In the genomic region with DNA sequence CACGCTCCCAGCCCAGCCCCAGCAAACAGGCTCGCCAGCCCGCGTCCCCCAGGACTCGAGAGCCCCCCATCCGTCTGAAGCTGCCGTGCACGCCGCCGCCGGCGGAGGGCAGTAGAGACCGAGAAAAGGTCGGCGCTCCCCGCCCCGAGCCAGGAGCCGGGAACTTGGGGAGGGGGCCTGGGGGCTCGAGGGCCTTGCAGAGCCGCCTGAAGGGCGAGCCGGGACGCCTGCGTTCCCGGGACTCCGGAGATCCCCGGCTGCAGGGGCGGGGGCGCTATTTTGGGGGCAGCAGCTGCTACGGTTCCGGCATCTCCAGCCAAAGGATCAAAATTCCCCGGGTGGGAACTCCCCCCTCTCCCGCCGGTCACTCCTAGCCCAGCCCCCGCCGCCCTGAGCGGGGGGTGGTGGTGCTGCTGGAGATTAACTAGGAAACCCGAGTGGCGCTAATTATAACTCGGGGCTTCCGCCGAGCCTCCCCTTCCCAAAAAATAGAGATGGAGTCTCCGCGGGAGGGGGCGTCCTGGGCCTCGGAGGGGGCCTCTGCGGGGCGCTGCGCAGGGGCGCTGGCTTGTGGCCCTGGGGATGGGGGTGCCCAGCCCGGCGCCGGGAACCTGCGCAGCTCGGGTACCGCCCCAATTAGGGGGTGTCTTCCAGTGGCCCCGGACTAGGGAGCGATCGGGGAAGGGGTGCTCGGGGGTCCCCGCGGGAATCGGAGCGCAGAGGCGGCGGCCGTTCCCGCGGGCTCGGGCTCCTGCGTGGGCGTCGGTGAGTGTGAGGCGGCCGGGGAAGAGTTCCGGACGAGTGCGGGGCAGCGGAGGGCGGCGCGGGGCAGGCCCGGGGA, we compare ENCODE assay signal across 8 cellular contexts. TPM values are rescaled to one million over a fixed set of nuclear protein-coding genes. Genes with fewer than 3 reads are reported as not detected.
DNase-seq lines count a peak whose midpoint lies in the region; ATAC-seq and TF ChIP-seq lines count a peak whose summit lies in the region.

No MANE protein-coding gene starts in this region.

- H2AFZ ChIP-seq in OCI-LY3 (ENCODE audit: low read depth, low read length) (peak overlapping the region; percentile 29; the same call in 1 of the 2 replicates), hepatocyte (peak overlapping the region; percentile 66)

- peak overlapping the region; percentile 21 for H3K4me3 Mint-ChIP-seq in activated naive CD8-positive, alpha-beta T cell treated with anti-CD3 and anti-CD28 coated beads, Interleukin-2, amount 50 U/mL, for 24 hours

- peak overlapping the region; percentile 24; the same call in 1 of the 2 replicates for H3K9ac ChIP-seq in OCI-LY3 (ENCODE audit: low read length)

- H3K9me2 ChIP-seq in hepatocyte (replicated peaks; ENCODE audit: insufficient read depth): no peaks in the 10 kb centered on the region

- peaks cover 23% of the 10 kb centered on the region for H3K4me1 Mint-ChIP-seq in activated naive CD8-positive, alpha-beta T cell treated with anti-CD3 and anti-CD28 coated beads, Interleukin-2, amount 50 U/mL, for 24 hours

- DNase-seq in DMS53 (lab: John Stamatoyannopoulos, UW): peak; percentile 41
- no peak for DNase-seq in DMS53 treated with DMSO at 0.1 percent for 48 hours (lab: John Stamatoyannopoulos, UW; ENCODE audit: unreplicated experiment)
- DNase-seq in activated naive CD8-positive, alpha-beta T cell treated with anti-CD3 and anti-CD28 coated beads, Interleukin-2, amount 50 U/mL, for 24 hours: peak; percentile 76
- peak; percentile 81 for DNase-seq in hepatocyte (ENCODE audit: low spot score)
- DNase-seq in gastrocnemius medialis: peak in 1 of 2 donors; percentile 64
- no peak for DNase-seq in mesenteric fat pad (ENCODE audit: low spot score)

- no peaks in the 10 kb centered on the region for H3K36me3 Mint-ChIP-seq in activated naive CD8-positive, alpha-beta T cell treated with anti-CD3 and anti-CD28 coated beads, Interleukin-2, amount 50 U/mL, for 24 hours (ENCODE audit: low read depth)

- TF ChIP-seq POLR2A in gastrocnemius medialis (IDR thresholded peaks at IDR 0.05): peak; percentile 29 to 37

- H3K4me1 ChIP-seq in OCI-LY3 (ENCODE audit: low read length) (peaks cover 13% of the 10 kb centered on the region; the same call in 1 of the 2 replicates), hepatocyte (ENCODE audit: insufficient read depth) (peaks cover 28% of the 10 kb centered on the region), gastrocnemius medialis (peaks cover 18 to 46% of the 10 kb centered on the region in 2 donors)

- H3K79me2 ChIP-seq in OCI-LY3 (ENCODE audit: low read length) (no peaks in the 10 kb centered on the region), hepatocyte (no peaks in the 10 kb centered on the region)

- peak overlapping the region; percentile 68 for H3K4me2 ChIP-seq in OCI-LY3 (ENCODE audit: low read length)
- H3K4me2 ChIP-seq in hepatocyte: peak overlapping the region; percentile 100

- H3K27me3 ChIP-seq in OCI-LY3 (ENCODE audit: low read depth, low read length) (peaks cover 2% of the 10 kb centered on the region; the same call in 1 of the 2 replicates), hepatocyte (peaks cover 14% of the 10 kb centered on the region), gastrocnemius medialis (peaks cover 0 to 6% (median 0%) of the 10 kb centered on the region in 3 donors)

- TF ChIP-seq CTCF in OCI-LY3 (IDR thresholded peaks at IDR 0.05; ENCODE audit: low read depth, low read length) (peak; percentile 89), hepatocyte (IDR thresholded peaks at IDR 0.05; ENCODE audit: poor library complexity) (peak; percentile 96), gastrocnemius medialis (IDR thresholded peaks at IDR 0.05 in 4 of 5, conservative IDR thresholded peaks at IDR 0.05 in 1 of 5) (peak; percentile 68 to 91 (median 85))

- H3K27ac ChIP-seq in OCI-LY3 (ENCODE audit: low read length) (no peak overlapping the region), hepatocyte (no peak overlapping the region), gastrocnemius medialis (peak overlapping the region; percentile 82 to 95 (median 91))

- ATAC-seq in activated naive CD8-positive, alpha-beta T cell treated with anti-CD3 and anti-CD28 coated beads, Interleukin-2, amount 50 U/mL, for 24 hours: no peak
- ATAC-seq in gastrocnemius medialis (peak; percentile 37 to 38), GM18520 (IDR thresholded peaks at IDR 0.05; ENCODE audit: unreplicated experiment) (no peak)

- H3K9me3 Mint-ChIP-seq in activated naive CD8-positive, alpha-beta T cell treated with anti-CD3 and anti-CD28 coated beads, Interleukin-2, amount 50 U/mL, for 24 hours: no peaks in the 10 kb centered on the region

- H3K9me3 ChIP-seq in OCI-LY3 (ENCODE audit: insufficient read depth, low read length) (no peaks in the 10 kb centered on the region), hepatocyte (ENCODE audit: low read depth) (no peaks in the 10 kb centered on the region), gastrocnemius medialis (no peaks in the 10 kb centered on the region)

- no peaks in the 10 kb centered on the region for H3K36me3 ChIP-seq in OCI-LY3 (replicated peaks; ENCODE audit: low read depth, low read length)
- H3K36me3 ChIP-seq in hepatocyte (replicated peaks; ENCODE audit: insufficient read depth, low read depth): no peaks in the 10 kb centered on the region
- no peaks in the 10 kb centered on the region for H3K36me3 ChIP-seq in gastrocnemius medialis

- no peaks in the 10 kb centered on the region for H4K20me1 ChIP-seq in OCI-LY3 (ENCODE audit: insufficient read depth, low read length)
- no peaks in the 10 kb centered on the region for H4K20me1 ChIP-seq in hepatocyte (ENCODE audit: insufficient read depth, poor library complexity, severe bottlenecking)

- 2% methylated on average over 34 of the region's 83 CpGs for WGBS in hepatocyte (ENCODE audit: low lambda C conversion rate, missing lambda C conversion rate)

- H3K27me3 Mint-ChIP-seq in activated naive CD8-positive, alpha-beta T cell treated with anti-CD3 and anti-CD28 coated beads, Interleukin-2, amount 50 U/mL, for 24 hours: peaks cover 55% of the 10 kb centered on the region

- H3K4me3 ChIP-seq in OCI-LY3 (ENCODE audit: low read length): peak overlapping the region; percentile 68
- H3K4me3 ChIP-seq in hepatocyte: peak overlapping the region; percentile 78
- peak overlapping the region; percentile 67 to 90 (median 81) for H3K4me3 ChIP-seq in gastrocnemius medialis

- in situ Hi-C loops in gastrocnemius medialis (cut with MboI; ENCODE audit: low sequenced_read_pairs in 4 of 4): loop anchor here in 2 of 4 donors (5.0 kb wide), 1 partner anchor 162 kb away; no protein-coding TSS in a partner anchor

- intact Hi-C loops in gastrocnemius medialis (cut with DNase I; ENCODE audit: low total_unique reads): loop anchor here (1.0 to 10.0 kb wide), 4 partner anchors 18 to 350 kb away; partner anchors contain the start of genes FIS1, POP7 and TRIM56

- no peak overlapping the region for H3K27ac Mint-ChIP-seq in activated naive CD8-positive, alpha-beta T cell treated with anti-CD3 and anti-CD28 coated beads, Interleukin-2, amount 50 U/mL, for 24 hours

RNA-seq across cellular contexts. Expression of gene ACHE, which starts 0.6 kb away (rescaled TPM):
- total RNA-seq in hepatocyte (3.2 and 4.6 TPM in 2 replicates), gastrocnemius medialis (10 to 100 TPM in 2 of 4 donors, 1 to 10 TPM in 2; 6.5 to 59.5 (median 11.4) TPM), mesenteric fat pad (1.9 TPM)
- 16.3 and 18.3 TPM in 2 replicates for polyA plus RNA-seq in hepatocyte

RNA-seq across cellular contexts. Expression of gene UFSP1, which starts 5.6 kb away (rescaled TPM):
- total RNA-seq in hepatocyte (3.9 TPM in 2 replicates), gastrocnemius medialis (1 to 10 TPM; 2.0 to 7.1 (median 4.0) TPM), mesenteric fat pad (5.1 TPM)
- 4.2 and 4.3 TPM in 2 replicates for polyA plus RNA-seq in hepatocyte

RNA-seq across cellular contexts. Expression of gene SRRT, which starts 20.2 kb away (rescaled TPM):
- 35.8 and 49.1 TPM in 2 replicates for total RNA-seq in hepatocyte
- polyA plus RNA-seq in hepatocyte: 91.7 and 135 TPM in 2 replicates
- 10 to 100 TPM; 35.0 to 47.3 (median 39.8) TPM for total RNA-seq in gastrocnemius medialis
- 135 TPM for total RNA-seq in mesenteric fat pad

RNA-seq across cellular contexts. Expression of gene TRIP6, which starts 27.9 kb away (rescaled TPM):
- total RNA-seq in hepatocyte (54.0 and 57.5 TPM in 2 replicates), gastrocnemius medialis (1 to 10 TPM; 4.6 to 9.1 (median 7.3) TPM), mesenteric fat pad (71.0 TPM)
- 70.3 and 98.9 TPM in 2 replicates for polyA plus RNA-seq in hepatocyte

RNA-seq across cellular contexts. Expression of gene SLC12A9, which starts 42.6 kb away (rescaled TPM):
- total RNA-seq in hepatocyte: 15.4 and 21.3 TPM in 2 replicates
- 17.1 and 23.5 TPM in 2 replicates for polyA plus RNA-seq in hepatocyte
- 1 to 10 TPM; 2.5 to 4.3 (median 3.8) TPM for total RNA-seq in gastrocnemius medialis
- total RNA-seq in mesenteric fat pad: 21.7 TPM

Comparison
In these comparisons a context has a peak if more than half of its experiments do, and no peak if none do; other contexts are left out.
1. DNase-seq: peak in DMS53 (single experiment), activated naive CD8-positive, alpha-beta T cell treated with anti-CD3 and anti-CD28 coated beads, Interleukin-2, amount 50 U/mL, for 24 hours (single experiment) and hepatocyte (single experiment); none in DMS53 treated with DMSO at 0.1 percent for 48 hours (single experiment) and mesenteric fat pad (single experiment).
2. H3K27ac ChIP-seq: peak in gastrocnemius medialis (4 of 4); none in OCI-LY3 (single experiment) and hepatocyte (single experiment).
3. ATAC-seq: peak in gastrocnemius medialis (2 of 2); none in activated naive CD8-positive, alpha-beta T cell treated with anti-CD3 and anti-CD28 coated beads, Interleukin-2, amount 50 U/mL, for 24 hours (single experiment) and GM18520 (single experiment).
4. Peak in every context shown above with its lines, with median percentiles within 50 percentile points of each other: H3K4me3 ChIP-seq and CTCF ChIP-seq.